In the genomic region with DNA sequence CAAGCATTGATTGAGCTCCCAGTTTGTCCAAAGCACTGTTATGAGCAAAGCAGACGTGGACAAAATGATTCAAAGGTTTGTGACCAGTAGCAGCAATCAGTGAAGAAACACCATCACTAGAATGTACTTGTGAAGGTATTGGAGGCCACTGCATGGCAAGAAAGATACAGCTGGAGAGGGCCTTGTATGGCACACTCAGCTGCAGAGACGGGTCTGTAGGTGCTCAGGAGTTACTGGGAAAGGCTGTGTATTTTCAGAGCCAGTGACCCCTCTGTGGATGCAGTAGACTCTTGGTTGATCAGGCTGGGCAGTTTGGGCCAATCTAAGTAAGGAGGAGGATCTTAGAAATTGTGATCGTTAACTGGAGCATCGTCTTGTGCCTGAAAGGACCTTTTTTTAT, we compare ENCODE assay signal across 22 cellular contexts.
DNase-seq lines count a peak whose midpoint lies in the region; TF ChIP-seq lines count a peak whose summit lies in the region.
"Had no signal": no experiment of that assay in that cellular context is flagged by ENCODE, and none has a peak within 500 bp of the region (broad histone marks: within the 10 kb centered on the region; RNA-seq: fewer than 3 reads in every experiment).

No MANE protein-coding gene starts in this region.

- WGBS in smooth muscle cell (ENCODE audit: low lambda C conversion rate), result 96% methylated on average over 4 of the region's 4 CpGs

- peaks cover 45% of the 10 kb centered on the region for H3K79me2 ChIP-seq in smooth muscle cell (ENCODE audit: low read depth)

- peaks cover 17% of the 10 kb centered on the region for H3K36me3 ChIP-seq in smooth muscle cell (ENCODE audit: low read depth)

- CTCF ChIA-PET in activated CD4-positive, alpha-beta memory T cell treated with anti-CD3 and anti-CD28 coated beads, Interleukin-2, amount 10 ng/mL, durations not matched to agents 7 days and 5 days (lab: Charles Lee), result interaction anchor here (0.9 to 1.3 kb wide), 2 partner anchors 13 to 345 kb away, joined by 3 to 5 read pairs; no protein-coding TSS in a partner anchor

- H3K9me3 ChIP-seq in smooth muscle cell (replicated peaks; ENCODE audit: low read depth), result no peaks in the 10 kb centered on the region

- peaks cover 96% of the 10 kb centered on the region for H4K20me1 ChIP-seq in smooth muscle cell (ENCODE audit: low read depth)

- no peak for TF ChIP-seq CTCF in HFFc6 (IDR thresholded peaks at IDR 0.05)
- no peak for TF ChIP-seq CTCF in smooth muscle cell (IDR thresholded peaks at IDR 0.05; ENCODE audit: borderline replicate concordance, insufficient read depth, poor library complexity, severe bottlenecking)

- H3K27me3 ChIP-seq in smooth muscle cell (ENCODE audit: low read depth), result no peaks in the 10 kb centered on the region

- H2AFZ ChIP-seq in smooth muscle cell (ENCODE audit: low read depth), result no peak overlapping the region

- no peak overlapping the region for H3K9ac ChIP-seq in smooth muscle cell (ENCODE audit: low read depth)

- H3K4me3 ChIP-seq in smooth muscle cell, result no peak overlapping the region

- H3K4me1 ChIP-seq in smooth muscle cell (ENCODE audit: low read depth), result no peaks in the 10 kb centered on the region

- H3K9me3 Mint-ChIP-seq in activated naive CD4-positive, alpha-beta T cell treated with anti-CD3 and anti-CD28 coated beads, Interleukin-2, amount 50 U/mL, for 24 hours, result no peaks in the 10 kb centered on the region
- H3K9me3 Mint-ChIP-seq in HFFc6, result no peaks in the 10 kb centered on the region
- H3K9me3 Mint-ChIP-seq in immature natural killer cell, result no peaks in the 10 kb centered on the region
- H3K9me3 Mint-ChIP-seq in activated CD4-positive, alpha-beta memory T cell treated with anti-CD3 and anti-CD28 coated beads, Interleukin-2, amount 10 ng/mL, durations not matched to agents 7 days and 5 days, result no peaks in the 10 kb centered on the region
- H3K9me3 Mint-ChIP-seq: CD8-positive, alpha-beta memory T cell had no signal

- peak overlapping the region; percentile 66 for H3K27ac ChIP-seq in smooth muscle cell (ENCODE audit: low read depth)
- H3K27ac ChIP-seq: 22Rv1, C4-2B had no signal

- no peak overlapping the region for H3K4me3 Mint-ChIP-seq in activated naive CD4-positive, alpha-beta T cell treated with anti-CD3 and anti-CD28 coated beads, Interleukin-2, amount 50 U/mL, for 24 hours
- H3K4me3 Mint-ChIP-seq in HFFc6 (no peak overlapping the region), immature natural killer cell (no peak overlapping the region)
- H3K4me3 Mint-ChIP-seq in activated CD4-positive, alpha-beta memory T cell treated with anti-CD3 and anti-CD28 coated beads, Interleukin-2, amount 10 ng/mL, durations not matched to agents 7 days and 5 days, result no peak overlapping the region
- H3K4me3 Mint-ChIP-seq: B cell; CD8-positive, alpha-beta memory T cell had no signal

- POLR2A ChIA-PET in activated CD4-positive, alpha-beta memory T cell treated with anti-CD3 and anti-CD28 coated beads, Interleukin-2, amount 10 ng/mL, durations not matched to agents 7 days and 5 days (lab: Charles Lee), result no interaction called here

- peak overlapping the region; percentile 52 for H3K27ac Mint-ChIP-seq in activated naive CD4-positive, alpha-beta T cell treated with anti-CD3 and anti-CD28 coated beads, Interleukin-2, amount 50 U/mL, for 24 hours
- H3K27ac Mint-ChIP-seq in HFFc6, result peak overlapping the region; percentile 16; the same call in 1 of the 2 replicates
- peak overlapping the region in 5 of 6 donors; percentile 42 to 72 (median 53) for H3K27ac Mint-ChIP-seq in immature natural killer cell
- H3K27ac Mint-ChIP-seq in activated CD4-positive, alpha-beta memory T cell treated with anti-CD3 and anti-CD28 coated beads, Interleukin-2, amount 10 ng/mL, durations not matched to agents 7 days and 5 days, result no peak overlapping the region
- H3K27ac Mint-ChIP-seq: B cell had no signal

- peaks cover 6% of the 10 kb centered on the region for H3K4me1 Mint-ChIP-seq in activated naive CD4-positive, alpha-beta T cell treated with anti-CD3 and anti-CD28 coated beads, Interleukin-2, amount 50 U/mL, for 24 hours
- H3K4me1 Mint-ChIP-seq in HFFc6 (ENCODE audit: low read depth) (peaks cover 23% of the 10 kb centered on the region), immature natural killer cell (peaks cover 10 to 26% of the 10 kb centered on the region in 2 donors)
- peaks cover 13% of the 10 kb centered on the region for H3K4me1 Mint-ChIP-seq in activated CD4-positive, alpha-beta memory T cell treated with anti-CD3 and anti-CD28 coated beads, Interleukin-2, amount 10 ng/mL, durations not matched to agents 7 days and 5 days

- peaks cover 8% of the 10 kb centered on the region for H3K36me3 Mint-ChIP-seq in activated naive CD4-positive, alpha-beta T cell treated with anti-CD3 and anti-CD28 coated beads, Interleukin-2, amount 50 U/mL, for 24 hours
- H3K36me3 Mint-ChIP-seq in HFFc6 (ENCODE audit: low read depth) (peaks cover 43% of the 10 kb centered on the region), immature natural killer cell (peaks cover 10 to 53% (median 38%) of the 10 kb centered on the region in 3 donors)
- peaks cover 21% of the 10 kb centered on the region for H3K36me3 Mint-ChIP-seq in activated CD4-positive, alpha-beta memory T cell treated with anti-CD3 and anti-CD28 coated beads, Interleukin-2, amount 10 ng/mL, durations not matched to agents 7 days and 5 days (ENCODE audit: low read depth)

- no peaks in the 10 kb centered on the region for H3K27me3 Mint-ChIP-seq in activated naive CD4-positive, alpha-beta T cell treated with anti-CD3 and anti-CD28 coated beads, Interleukin-2, amount 50 U/mL, for 24 hours
- H3K27me3 Mint-ChIP-seq in HFFc6 (ENCODE audit: insufficient read depth), result peaks cover 3% of the 10 kb centered on the region; the same call in 1 of the 2 replicates
- peaks cover 0 to 13% (median 0%) of the 10 kb centered on the region in 3 donors for H3K27me3 Mint-ChIP-seq in immature natural killer cell (ENCODE audit: low read depth in 3 of 3)
- H3K27me3 Mint-ChIP-seq in activated CD4-positive, alpha-beta memory T cell treated with anti-CD3 and anti-CD28 coated beads, Interleukin-2, amount 10 ng/mL, durations not matched to agents 7 days and 5 days, result no peaks in the 10 kb centered on the region
- H3K27me3 Mint-ChIP-seq: B cell; CD8-positive, alpha-beta memory T cell had no signal

- DNase-seq in activated naive CD4-positive, alpha-beta T cell treated with Interleukin-2 at 50 U/mL for 16 hours, result no peak
- DNase-seq in HFFc6 (no peak), immature natural killer cell (no peak), smooth muscle cell (lab: John Stamatoyannopoulos, UW; ENCODE audit: unreplicated experiment) (no peak), NCI-H128 (lab: John Stamatoyannopoulos, UW; ENCODE audit: unreplicated experiment) (no peak)
- DNase-seq in activated CD4-positive, alpha-beta memory T cell treated with anti-CD3 and anti-CD28 coated beads, Interleukin-2, amount 10 ng/mL, durations not matched to agents 7 days and 5 days, result no peak
- DNase-seq: CD8-positive, alpha-beta memory T cell; DMS 273 treated with DMSO at 0.1 percent for 48 hours; DMS79 treated with DMSO at 0.1 percent for 48 hours; GF-D8; KBM-7; MV-4-11; NCI-H1105; NCI-H1930; NCI-H446 treated with DMSO at 0.1 percent for 48 hours; NCI-H526; NK-92 treated with Interleukin-12 subunit alpha and Interleukin-12 subunit beta, amount 100 ng/mL, for 24 hours; PC-3 had no signal

- no peak overlapping the region for H3K4me2 ChIP-seq in smooth muscle cell

- H3F3A ChIP-seq in smooth muscle cell (ENCODE audit: low read depth), result peaks cover 66% of the 10 kb centered on the region
